In the genomic region with DNA sequence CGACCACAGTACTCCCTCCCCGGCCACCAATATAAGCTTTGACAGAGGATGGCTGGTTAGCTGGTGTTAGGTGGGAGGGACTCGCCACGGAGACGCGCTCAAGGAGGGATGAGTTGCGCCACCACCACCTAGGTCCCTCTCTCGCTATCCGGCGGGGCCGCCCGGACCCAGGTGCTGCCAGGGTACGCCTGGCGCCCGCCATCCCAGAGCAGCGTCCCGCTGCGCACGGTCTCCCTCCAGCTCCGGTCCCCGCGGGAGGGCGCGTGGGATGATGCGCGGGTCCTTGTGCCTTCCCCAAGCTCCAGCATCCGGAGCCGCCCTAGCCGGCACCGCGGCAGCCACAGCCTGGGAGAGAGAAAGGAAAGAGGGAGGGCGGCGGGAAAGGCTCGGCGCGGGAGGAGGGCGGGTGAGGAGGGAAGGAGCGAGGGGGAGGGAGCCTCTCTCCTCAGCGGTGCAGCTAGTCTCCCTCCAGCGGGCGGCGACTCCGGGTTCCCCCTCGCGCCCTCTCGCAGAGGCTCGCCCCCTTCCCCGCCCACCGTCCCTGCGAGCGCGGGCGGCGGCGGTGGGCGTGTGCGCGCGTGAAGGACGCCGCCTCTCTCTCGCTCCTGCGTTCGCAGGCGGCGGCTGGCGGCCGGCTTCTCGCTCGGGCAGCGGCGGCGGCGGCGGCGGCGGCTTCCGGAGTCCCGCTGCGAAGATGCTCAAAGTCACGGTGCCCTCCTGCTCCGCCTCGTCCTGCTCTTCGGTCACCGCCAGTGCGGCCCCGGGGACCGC, we compare ENCODE assay signal across 8 cellular contexts. TPM values are rescaled to one million over a fixed set of nuclear protein-coding genes. Genes with fewer than 3 reads are reported as not detected.
A peak's percentile ranks its signal among the peaks of the same experiment; 100 is the strongest.
DNase-seq lines count a peak whose midpoint lies in the region; ATAC-seq, FAIRE-seq and TF ChIP-seq lines count a peak whose summit lies in the region.

A gene (plus strand): TSS at position 595 of the 771 bp plus-strand sequence. CDS start 100 bp downstream, at position 695.

- peaks cover 20% of the 10 kb centered on the region for H3K4me1 ChIP-seq in RWPE2 (ENCODE audit: insufficient read depth, poor library complexity, severe bottlenecking)
- peaks cover 0 to 21% (median 0%) of the 10 kb centered on the region in 3 donors for H3K4me1 ChIP-seq in gastroesophageal sphincter
- H3K4me1 ChIP-seq in testis = no peaks in the 10 kb centered on the region

- H3K27me3 ChIP-seq in RWPE2 (ENCODE audit: insufficient read depth, poor library complexity, severe bottlenecking) = peaks cover 13% of the 10 kb centered on the region
- H3K27me3 ChIP-seq in gastroesophageal sphincter = peaks cover 17% of the 10 kb centered on the region
- no peaks in the 10 kb centered on the region for H3K27me3 ChIP-seq in testis

- intact Hi-C loops in testis (cut with DNase I; ENCODE audit: low total_unique reads) = no loop called here

- ATAC-seq in GM21390 (IDR thresholded peaks at IDR 0.05; ENCODE audit: unreplicated experiment) (peak; percentile 68), RWPE2 (ENCODE audit: low read depth) (peak; percentile 75), gastroesophageal sphincter (peak; percentile 93), omental fat pad (ENCODE audit: low FRiP score) (peak; percentile 87)

- TF ChIP-seq POLR2A in gastroesophageal sphincter (IDR thresholded peaks at IDR 0.05) (no peak), testis (IDR thresholded peaks at IDR 0.05) (no peak)

- H3K27ac ChIP-seq in RWPE2 (ENCODE audit: poor library complexity, severe bottlenecking) (no peak within 1 kb of the TSS), gastroesophageal sphincter (peak within 1 kb of the TSS in 3 of 4 donors; percentile 56 to 70 (median 64)), testis (peak within 1 kb of the TSS; percentile 3 to 46)

- WGBS in gastroesophageal sphincter (ENCODE audit: low coverage in 1 of 2), 2 donors = 0% methylated on average over 3 of the region's 88 CpGs; no CpG with 5 or more reads in 1 of the 2 donors
- WGBS in testis, 2 donors = 1% methylated on average over 80 of the region's 88 CpGs; no CpG with 5 or more reads in 1 of the 2 donors

- H3K36me3 ChIP-seq in RWPE2 (ENCODE audit: low read depth) (no peaks in the 10 kb centered on the region), gastroesophageal sphincter (no peaks in the 10 kb centered on the region), testis (ENCODE audit: low read depth, missing control alignments) (no peaks in the 10 kb centered on the region)

- H3K4me3 ChIP-seq in RWPE2 (ENCODE audit: severe bottlenecking) (peak within 1 kb of the TSS; percentile 46), gastroesophageal sphincter (peak within 1 kb of the TSS; percentile 20 to 54), testis (peak within 1 kb of the TSS; percentile 51 to 65)

- DNase-seq in DMS 273 treated with DMSO at 0.1 percent for 48 hours (lab: John Stamatoyannopoulos, UW) = peak; percentile 76
- peak; percentile 66 for DNase-seq in HTR-8/SVneo (ENCODE audit: insufficient read length, low spot score)
- DNase-seq in RWPE2 (ENCODE audit: low spot score) = peak; percentile 79
- peak; percentile 70 for DNase-seq in activated gamma-delta T cell treated with anti-CD3 and anti-CD28 coated beads, Interleukin-2, amount 50 U/mL, for 16 hours (ENCODE audit: low read depth)
- no peak for DNase-seq in omental fat pad (ENCODE audit: low spot score)
- peak; percentile 72 for DNase-seq in testis

- H3K9me3 ChIP-seq in RWPE2 (ENCODE audit: severe bottlenecking) (no peaks in the 10 kb centered on the region), gastroesophageal sphincter (no peaks in the 10 kb centered on the region), testis (no peaks in the 10 kb centered on the region)

- peak; percentile 91 for FAIRE-seq in HTR-8/SVneo (lab: Jason Lieb, UNC)

- TF ChIP-seq EP300 in gastroesophageal sphincter (IDR thresholded peaks at IDR 0.05) = no peak

- peak; percentile 55 for TF ChIP-seq CTCF in RWPE2 (IDR thresholded peaks at IDR 0.05; ENCODE audit: poor library complexity, severe bottlenecking)
- TF ChIP-seq CTCF in gastroesophageal sphincter (IDR thresholded peaks at IDR 0.05) = peak in 1 of 4 experiments; percentile 35
- TF ChIP-seq CTCF in omental fat pad (IDR thresholded peaks at IDR 0.05) = no peak
- no peak for TF ChIP-seq CTCF in testis (IDR thresholded peaks at IDR 0.05)

RNA-seq across cellular contexts. Expression of the gene that starts here (rescaled TPM):
- total RNA-seq in gastroesophageal sphincter (1 to 10 TPM in 3 of 4 donors, under 1 TPM in 1; 0.16 to 5.0 (median 4.4) TPM), omental fat pad (1 to 10 TPM in 2 of 4 donors, under 1 TPM in 2; 0.44 to 3.8 (median 1.7) TPM), testis (10 to 100 TPM; 35.4 to 60.3 TPM)
- 76.9 TPM for polyA plus RNA-seq in testis (ENCODE audit: insufficient read depth, low read depth, low replicate concordance)

Comparison
In these comparisons a context has a peak if more than half of its experiments do, and no peak if none do; other contexts are left out.
1. RNA of the gene that starts here (total RNA-seq): 35.4 to 60.3 TPM in testis; 0.16 to 5.0 TPM in gastroesophageal sphincter and 0.44 to 3.8 TPM in omental fat pad; every median in the first group is over 4 times any median in the second.
2. Peak in every context shown above with its lines, with median percentiles within 50 percentile points of each other: ATAC-seq and H3K4me3 ChIP-seq.